In the genomic region with DNA sequence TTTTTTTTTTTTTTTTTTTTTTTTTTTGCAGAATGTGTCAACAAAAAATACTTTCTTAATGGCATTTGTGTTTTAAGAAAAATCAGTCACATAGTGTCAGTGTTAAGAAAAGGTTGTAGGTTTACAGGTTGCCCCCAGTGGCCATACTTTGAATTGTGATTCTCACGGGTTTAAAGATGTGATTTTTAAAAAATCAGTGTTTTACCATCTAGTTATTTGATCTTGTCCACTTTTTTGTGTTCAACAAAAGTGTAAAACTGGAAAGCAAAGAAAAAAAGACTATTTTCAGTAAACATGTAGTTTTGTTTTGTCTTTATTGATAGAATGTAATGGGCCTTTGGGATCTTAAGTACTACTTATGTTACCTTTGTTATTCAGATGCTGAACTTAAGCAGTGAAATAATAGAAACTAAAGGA, we compare ENCODE assay signal across 8 cellular contexts. TPM values are rescaled to one million over a fixed set of nuclear protein-coding genes. Genes with fewer than 3 reads are reported as not detected.
DNase-seq lines count a peak whose midpoint lies in the region; ATAC-seq, FAIRE-seq and TF ChIP-seq lines count a peak whose summit lies in the region.

No MANE protein-coding gene starts in this region.

- no peaks in the 10 kb centered on the region for H3K9me3 ChIP-seq in testis

- no peak for FAIRE-seq in frontal cortex (lab: Jason Lieb, UNC)

- H3K36me3 Mint-ChIP-seq in T-cell = peaks cover 29% of the 10 kb centered on the region

- H3K27me3 Mint-ChIP-seq in T-cell = no peaks in the 10 kb centered on the region

- no peak overlapping the region for H3K27ac Mint-ChIP-seq in T-cell

- H3K27ac ChIP-seq in testis = no peak overlapping the region

- WGBS in testis, 2 donors = 61 to 71% methylated on average over 1 of the region's 1 CpG

- H3K4me3 ChIP-seq in fibroblast of the aortic adventitia (ENCODE audit: low read depth, low read length) (no peak overlapping the region), testis (no peak overlapping the region)

- CTCF ChIA-PET in T-cell (lab: Charles Lee) = interaction anchor here (1.0 to 1.3 kb wide), 3 partner anchors 23 to 50 kb away, joined by 3 read pairs; partner anchors contain the start of gene DCLRE1C (in 1 of the 2)

- POLR2A ChIA-PET in T-cell (lab: Charles Lee) = interaction anchor here in 1 of 2 donors (0.6 kb wide), 1 partner anchor 23 kb away, joined by 3 read pairs; no protein-coding TSS in a partner anchor

- no peak for DNase-seq in activated CD4-positive, CD25-positive, alpha-beta regulatory T cell (lab: John Stamatoyannopoulos, UW)
- DNase-seq in HCEC 1CT = peak; percentile 42
- peak in 21 of 34 experiments; percentile 5 to 41 (median 22) for DNase-seq in T-cell
- DNase-seq in fibroblast of the aortic adventitia (ENCODE audit: low read depth) = peak; percentile 48
- no peak for DNase-seq in testis
- no peak for DNase-seq in frontal cortex (ENCODE audit: low spot score in 2 of 2)
- no peak for DNase-seq in effector CD4-positive, alpha-beta T cell

- H3K9me3 Mint-ChIP-seq in T-cell = peaks cover 0 to 5% (median 4%) of the 10 kb centered on the region in 3 donors

- TF ChIP-seq CTCF in fibroblast of the aortic adventitia (IDR thresholded peaks at IDR 0.05; ENCODE audit: insufficient read depth, low read length) (peak; percentile 59), testis (IDR thresholded peaks at IDR 0.05) (peak in 2 of 3 experiments; percentile 32 to 47)

- H3K4me1 Mint-ChIP-seq in T-cell = peaks cover 15 to 20% (median 19%) of the 10 kb centered on the region in 3 donors

- TF ChIP-seq POLR2A in testis (IDR thresholded peaks at IDR 0.05) = no peak

- intact Hi-C loops in testis (cut with DNase I; ENCODE audit: low total_unique reads) = no loop called here

- H3K27me3 ChIP-seq in testis = no peaks in the 10 kb centered on the region

- peak; percentile 44 to 57 for ATAC-seq in activated CD4-positive, CD25-positive, alpha-beta regulatory T cell treated with anti-CD3 and anti-CD28 coated beads, Interleukin-2, amount 50 U/mL, for 24 hours
- peak in 2 of 4 experiments; percentile 56 to 77 for ATAC-seq in T-cell (replicated peaks in 1 of 4)

- no peak overlapping the region for H3K4me3 Mint-ChIP-seq in T-cell

- no peaks in the 10 kb centered on the region for H3K36me3 ChIP-seq in testis (ENCODE audit: low read depth, missing control alignments)

- H3K4me1 ChIP-seq in testis = no peaks in the 10 kb centered on the region

RNA-seq across cellular contexts. Expression of gene SUV39H2, which starts 25.7 kb away (rescaled TPM):
- total RNA-seq in T-cell = 1 to 10 TPM; 2.4 to 5.1 (median 3.4) TPM
- total RNA-seq in fibroblast of the aortic adventitia (ENCODE audit: low replicate concordance) = 6.5 and 26.8 TPM in 2 replicates
- 10 to 100 TPM; 29.9 to 39.1 TPM for total RNA-seq in testis
- polyA plus RNA-seq in testis (ENCODE audit: insufficient read depth, low read depth, low replicate concordance) = 69.4 TPM
- total RNA-seq in frontal cortex = 34.6 TPM

RNA-seq across cellular contexts. Expression of gene DCLRE1C, which starts 49.6 kb away (rescaled TPM):
- total RNA-seq in T-cell (10 to 100 TPM; 13.6 to 26.5 (median 23.1) TPM), fibroblast of the aortic adventitia (ENCODE audit: low replicate concordance) (8.9 and 17.7 TPM in 2 replicates), testis (1 to 10 TPM; 4.6 to 5.1 TPM), frontal cortex (8.2 TPM)
- 2.2 TPM for polyA plus RNA-seq in testis (ENCODE audit: insufficient read depth, low read depth, low replicate concordance)

RNA-seq across cellular contexts. Expression of gene MEIG1, which starts 54.9 kb away (rescaled TPM):
- total RNA-seq in T-cell (not detected), fibroblast of the aortic adventitia (ENCODE audit: low replicate concordance) (not detected in 2 replicates), testis (1 to 10 TPM; 3.6 to 7.8 TPM), frontal cortex (not detected)
- 33.1 TPM for polyA plus RNA-seq in testis (ENCODE audit: insufficient read depth, low read depth, low replicate concordance)

Comparison
In these comparisons a context has a peak if more than half of its experiments do, and no peak if none do; other contexts are left out.
1. DNase-seq: peak in HCEC 1CT (single experiment), T-cell (21 of 34) and fibroblast of the aortic adventitia (single experiment); none in activated CD4-positive, CD25-positive, alpha-beta regulatory T cell (0 of 4), testis (single experiment), frontal cortex (0 of 2) and effector CD4-positive, alpha-beta T cell (single experiment).